ENCODE assay signal across 13 cellular contexts in the genomic region with DNA sequence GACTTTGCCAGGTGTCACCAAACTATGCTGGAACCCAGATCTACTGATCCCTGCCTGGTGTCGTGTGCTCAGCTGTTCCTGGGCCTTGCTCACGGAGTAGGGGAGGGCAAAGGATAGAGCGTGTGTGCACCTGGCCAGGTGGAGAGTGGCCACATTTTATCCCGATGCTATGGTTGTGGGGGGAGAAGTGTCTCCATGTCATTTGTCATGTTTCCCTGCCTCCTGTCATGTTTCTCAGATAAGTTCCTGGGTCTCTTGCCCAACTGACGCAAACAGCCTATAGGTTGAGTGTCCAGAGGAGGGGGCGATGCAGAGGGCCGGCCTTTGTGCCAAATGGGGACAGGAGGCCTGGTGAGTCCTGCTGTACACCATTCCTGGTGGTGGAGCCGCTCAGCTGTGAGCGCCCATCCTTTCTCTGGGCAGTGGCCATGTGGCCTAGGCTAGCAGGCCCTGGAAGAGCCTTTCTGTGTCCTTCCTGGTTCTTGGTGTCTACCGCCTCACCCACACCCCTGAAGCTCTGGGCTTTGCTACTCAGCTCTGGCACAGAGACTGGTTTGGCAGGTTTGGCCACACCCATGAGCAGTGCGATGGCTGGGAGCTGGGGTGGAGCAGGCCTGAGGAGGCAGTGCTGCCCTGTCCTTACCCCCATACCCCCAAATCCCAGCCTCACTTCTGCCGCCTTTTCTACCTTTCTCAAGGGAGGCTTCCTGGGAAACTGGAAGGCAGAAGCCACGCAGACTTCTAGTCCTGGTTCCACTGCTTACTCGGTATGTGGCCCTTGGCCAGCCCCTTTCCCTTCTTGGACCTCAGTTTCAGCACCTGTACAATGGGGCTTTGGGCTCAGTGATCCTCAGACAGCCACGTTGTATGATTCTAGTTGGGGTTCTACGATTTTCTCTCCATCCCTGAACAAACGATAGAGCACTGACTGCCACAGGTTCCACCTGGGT. TPM values are rescaled to one million over a fixed set of nuclear protein-coding genes. Genes with fewer than 3 reads are reported as not detected.
DNase-seq lines count a peak whose midpoint lies in the region; ATAC-seq and TF ChIP-seq lines count a peak whose summit lies in the region.
"Had no signal": no experiment of that assay in that cellular context is flagged by ENCODE, and none has a peak within 500 bp of the region (broad histone marks: within the 10 kb centered on the region; RNA-seq: fewer than 3 reads in every experiment).

No MANE protein-coding gene starts in this region.

- H3K4me1 ChIP-seq in thyroid gland: peaks cover 11 to 12% of the 10 kb centered on the region in 2 donors

- peaks cover 2% of the 10 kb centered on the region for H3K27me3 Mint-ChIP-seq in osteocyte (ENCODE audit: unreplicated experiment)

- POLR2A ChIA-PET in RWPE1 (lab: Yijun Ruan, JAX; ENCODE audit: low non-redundant PET): interaction anchor here (1.0 kb wide), 1 partner anchor 36 kb away, joined by 8 read pairs; no protein-coding TSS in a partner anchor

- CTCF ChIA-PET in RWPE1 (lab: Yijun Ruan, JAX): interaction anchor here (1.5 to 1.6 kb wide), 2 partner anchors 16 to 129 kb away, joined by 4 to 6 read pairs; no protein-coding TSS in a partner anchor

- intact Hi-C loops in thyroid gland (cut with DNase I): no loop called here

- no peaks in the 10 kb centered on the region for H3K9me3 Mint-ChIP-seq in osteocyte (ENCODE audit: unreplicated experiment)
- H3K9me3 Mint-ChIP-seq: CD8-positive, alpha-beta T cell; naive thymus-derived CD4-positive, alpha-beta T cell had no signal

- no peaks in the 10 kb centered on the region for H3K36me3 Mint-ChIP-seq in osteocyte (ENCODE audit: unreplicated experiment)
- H3K36me3 Mint-ChIP-seq: CD8-positive, alpha-beta T cell; naive thymus-derived CD4-positive, alpha-beta T cell had no signal

- TF ChIP-seq POLR2A in thyroid gland (IDR thresholded peaks at IDR 0.05): peak in 1 of 2 donors; percentile 39

- no peaks in the 10 kb centered on the region for H3K9me3 ChIP-seq in thyroid gland

- DNase-seq in LNCaP clone FGC (ENCODE audit: low read depth): peak; percentile 93
- peak; percentile 94 for DNase-seq in RWPE1 (ENCODE audit: low spot score)
- peak; percentile 57 for DNase-seq in kidney tubule cell (ENCODE audit: low spot score)
- DNase-seq in thyroid gland: peak; percentile 85 to 89
- no peak for DNase-seq in SHP77 treated with DMSO at 0.1 percent for 48 hours (lab: John Stamatoyannopoulos, UW)
- DNase-seq in osteocyte (ENCODE audit: extremely low spot score, unreplicated experiment): no peak
- DNase-seq: CD8-positive, alpha-beta T cell; naive thymus-derived CD4-positive, alpha-beta T cell; NCI-H1048; NCI-H524 treated with DMSO at 0.1 percent for 48 hours; stimulated activated CD4-positive, alpha-beta T cell treated with anti-CD3 and anti-CD28 coated beads, Interleukin-4, amount 100 ng/mL, for 4 hours; stimulated activated naive CD4-positive, alpha-beta T cell treated with Interleukin-2 at 50 U/mL for 16 hours had no signal

- 0 out of 2 replicates have a peak overlapping the region, but pooled peaks have one; percentile 0 for H3K27ac ChIP-seq in RWPE1
- peak overlapping the region in 2 of 3 donors; percentile 27 to 72 for H3K27ac ChIP-seq in thyroid gland

- WGBS in thyroid gland, 2 donors: 81 to 88% methylated on average over 15 to 17 of the region's 17 CpGs

- H3K4me1 Mint-ChIP-seq in osteocyte (ENCODE audit: unreplicated experiment): peaks cover under 1% of the 10 kb centered on the region
- H3K4me1 Mint-ChIP-seq: naive thymus-derived CD4-positive, alpha-beta T cell had no signal

- no peaks in the 10 kb centered on the region for H3K27me3 ChIP-seq in thyroid gland

- no peak overlapping the region for H3K27ac Mint-ChIP-seq in osteocyte (ENCODE audit: unreplicated experiment)
- H3K27ac Mint-ChIP-seq: CD8-positive, alpha-beta T cell had no signal

- H3K4me3 Mint-ChIP-seq in osteocyte (ENCODE audit: unreplicated experiment): no peak overlapping the region
- H3K4me3 Mint-ChIP-seq: CD8-positive, alpha-beta T cell; naive thymus-derived CD4-positive, alpha-beta T cell had no signal

- TF ChIP-seq CTCF in LNCaP clone FGC (IDR thresholded peaks at IDR 0.05; ENCODE audit: control insufficient read depth, extremely low read depth, insufficient read depth): no peak
- TF ChIP-seq CTCF in RWPE1 (conservative IDR thresholded peaks at IDR 0.05; ENCODE audit: low read depth): no peak
- TF ChIP-seq CTCF in thyroid gland (IDR thresholded peaks at IDR 0.05): no peak
- TF ChIP-seq CTCF in osteocyte (IDR thresholded peaks at IDR 0.05): no peak

- H3K4me3 ChIP-seq in LNCaP clone FGC (ENCODE audit: low read depth, low read length) (no peak overlapping the region), thyroid gland (replicated peaks in 1 of 3) (no peak overlapping the region)

- no peaks in the 10 kb centered on the region for H3K36me3 ChIP-seq in thyroid gland

- ATAC-seq in HG03439 (IDR thresholded peaks at IDR 0.05; ENCODE audit: unreplicated experiment): no peak
- ATAC-seq: CD8-positive, alpha-beta T cell; naive thymus-derived CD4-positive, alpha-beta T cell had no signal

RNA-seq across cellular contexts. Expression of a gene that starts 32.3 kb away (rescaled TPM):
- total RNA-seq in thyroid gland (10 to 100 TPM; 15.4 to 75.2 (median 42.3) TPM), osteocyte (31.4 and 36.9 TPM in 2 replicates)

Comparison
In these comparisons a context has a peak if more than half of its experiments do, and no peak if none do; other contexts are left out.
1. DNase-seq: peak in LNCaP clone FGC (single experiment), RWPE1 (single experiment), kidney tubule cell (single experiment) and thyroid gland (2 of 2); none in SHP77 treated with DMSO at 0.1 percent for 48 hours (single experiment) and osteocyte (single experiment).